8 cellular contexts compared by ENCODE assay signal in the genomic region with DNA sequence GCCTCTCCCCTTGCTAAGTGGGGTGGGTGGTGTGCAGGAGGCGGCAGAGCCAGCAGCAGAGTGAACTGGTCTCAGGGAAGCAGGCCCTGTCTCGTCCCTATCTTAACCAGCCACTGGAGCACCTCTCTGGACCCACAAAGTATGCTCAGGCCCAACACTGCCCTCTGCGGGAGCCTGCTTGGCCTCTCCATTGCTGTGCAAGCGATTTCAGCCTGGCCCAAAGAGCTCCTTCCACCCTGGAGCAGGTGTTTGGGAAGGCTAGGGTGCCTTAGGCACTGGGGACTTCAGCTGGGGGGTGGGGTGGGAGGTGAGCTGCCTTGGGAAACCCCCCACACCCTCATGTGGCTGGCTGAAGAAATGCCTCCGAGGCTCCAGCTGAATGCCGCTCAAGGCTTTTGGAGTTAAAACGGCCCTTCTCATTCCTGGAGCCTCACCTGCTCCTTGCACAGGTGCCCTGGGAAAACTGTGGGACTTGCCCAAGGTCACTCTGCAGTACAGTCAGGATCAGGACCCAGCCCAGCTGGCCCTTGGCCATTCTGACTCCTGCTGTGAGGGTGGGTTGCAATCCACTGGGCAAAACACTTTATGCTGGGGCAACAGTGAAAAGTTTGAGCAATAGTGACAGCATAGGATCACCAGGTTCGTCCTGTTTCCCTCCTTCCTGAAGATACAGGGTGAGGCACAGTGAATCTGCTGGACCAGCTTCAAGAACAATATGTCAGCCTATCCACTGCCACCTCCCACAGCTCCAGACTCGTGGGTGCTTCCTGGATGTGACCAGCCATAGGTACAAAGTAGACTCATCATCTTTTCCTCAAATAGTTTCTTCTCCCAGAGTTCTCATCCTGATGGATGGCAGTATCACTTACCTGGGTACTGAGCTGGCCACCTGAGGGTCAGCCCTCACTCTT. TPM values are rescaled to one million over a fixed set of nuclear protein-coding genes. Genes with fewer than 3 reads are reported as not detected.
DNase-seq lines count a peak whose midpoint lies in the region; ATAC-seq, FAIRE-seq and TF ChIP-seq lines count a peak whose summit lies in the region.

No MANE protein-coding gene starts in this region.

- no peak overlapping the region for H2BK12ac ChIP-seq in H1 (ENCODE audit: low read depth, low read length)

- H3K9me3 Mint-ChIP-seq in nephron: no peaks in the 10 kb centered on the region

- no peak overlapping the region for H3K27ac Mint-ChIP-seq in nephron

- H3K4me1 ChIP-seq in H1 (replicated peaks in 1 of 4; ENCODE audit: control insufficient read depth in 3 of 4, insufficient read depth in 4 of 4, low read length in 3 of 4): peaks cover 0 to 8% (median 3%) of the 10 kb centered on the region in 4 experiments; a peak in 4 of 7 replicates

- no peak for FAIRE-seq in H1 (lab: Jason Lieb, UNC)

- CTCF ChIA-PET in H1 (lab: Charles Lee; ENCODE audit: partially characterized antibody): interaction anchor here (0.5 to 15.6 kb wide), 57 partner anchors 8 to 408 kb away, joined by 3 to 446 read pairs (median 5); a partner anchor contains a TSS

- H3K4me3 ChIP-seq in H1 (ENCODE audit: extremely low read depth in 1 of 4, insufficient read depth in 2 of 4, low read depth in 3 of 4, low read length in 4 of 4): no peak overlapping the region

- H3K4ac ChIP-seq in H1 (replicated peaks; ENCODE audit: insufficient read length, low read depth, low read length): no peak overlapping the region

- H3K14ac ChIP-seq in H1 (ENCODE audit: insufficient read length): no peak overlapping the region

- 56% methylated on average over 9 of the region's 9 CpGs; no CpG with 5 or more reads in 1 of the 2 experiments for WGBS in H1 (ENCODE audit: extremely low coverage in 1 of 2, insufficient coverage in 1 of 2, insufficient read length in 1 of 2, insufficient replicate concordance in 2 of 2, low coverage in 1 of 2, low lambda C conversion rate in 2 of 2, missing lambda C conversion rate in 1 of 2), 2 experiments

- no peaks in the 10 kb centered on the region for H3K9me3 ChIP-seq in H1 (ENCODE audit: insufficient read depth in 2 of 2, low read depth in 1 of 2, low read length in 1 of 2)

- no peaks in the 10 kb centered on the region for H3K79me2 ChIP-seq in H1 (ENCODE audit: control insufficient read depth in 1 of 2, insufficient read depth in 2 of 2, low read length in 2 of 2)

- H3K23me2 ChIP-seq in H1 (ENCODE audit: low read depth, low read length): no peaks in the 10 kb centered on the region

- H3K36me3 ChIP-seq in H1 (ENCODE audit: control insufficient read depth in 2 of 4, insufficient read depth in 4 of 4, low read length in 3 of 4): no peaks in the 10 kb centered on the region

- H3K27me3 Mint-ChIP-seq in nephron (ENCODE audit: low read depth): peaks cover 9% of the 10 kb centered on the region

- H2AK5ac ChIP-seq in H1 (ENCODE audit: low read depth, low read length): no peak overlapping the region

- peak; percentile 49 for TF ChIP-seq CTCF in GM12873 (IDR thresholded peaks at IDR 0.05; ENCODE audit: insufficient read depth, low read depth, low read length, missing control alignments)
- peak; percentile 66 to 86 (median 85) for TF ChIP-seq CTCF in H1 (IDR thresholded peaks at IDR 0.05; ENCODE audit: control extremely low read depth in 1 of 3, insufficient read depth in 1 of 3, low read depth in 1 of 3, low read length in 3 of 3)
- peak; percentile 31 to 52 (median 44) for TF ChIP-seq CTCF in nephron (IDR thresholded peaks at IDR 0.05; ENCODE audit: unreplicated experiment in 3 of 3)

- no peaks in the 10 kb centered on the region for H3K4me1 Mint-ChIP-seq in nephron

- no peak for TF ChIP-seq EP300 in H1 (IDR thresholded peaks at IDR 0.05; ENCODE audit: borderline replicate concordance in 1 of 2, low read depth in 2 of 2, low read length in 2 of 2)

- no peak overlapping the region for H2BK5ac ChIP-seq in H1 (ENCODE audit: low read depth, low read length)

- peak overlapping the region; percentile 14; the same call in 1 of the 2 replicates for H2BK15ac ChIP-seq in H1 (ENCODE audit: low read length)

- H3K27me3 ChIP-seq in H1 (replicated peaks in 1 of 4; ENCODE audit: control insufficient read depth in 3 of 4, extremely low read depth in 1 of 4, insufficient read depth in 3 of 4, low read length in 3 of 4): no peaks in the 10 kb centered on the region

- H3K56ac ChIP-seq in H1 (replicated peaks; ENCODE audit: insufficient read length, low read depth, low read length): no peak overlapping the region

- no peaks in the 10 kb centered on the region for H3K79me1 ChIP-seq in H1 (ENCODE audit: low read depth, low read length)

- POLR2A ChIA-PET in H1 (lab: Charles Lee; ENCODE audit: partially characterized antibody): interaction anchor here (0.7 to 1.9 kb wide), 4 partner anchors 10 to 98 kb away, joined by 3 to 6 read pairs (median 4); no protein-coding TSS in a partner anchor

- H4K20me1 ChIP-seq in H1 (replicated peaks in 1 of 2; ENCODE audit: control insufficient read depth in 1 of 2, insufficient read depth in 2 of 2, low read length in 2 of 2): no peaks in the 10 kb centered on the region

- no peak overlapping the region for H2BK120ac ChIP-seq in H1 (replicated peaks; ENCODE audit: low read depth, low read length)

- no peak for TF ChIP-seq POLR2A in H1 (IDR thresholded peaks at IDR 0.05; ENCODE audit: control extremely low read depth in 1 of 2, low read depth in 2 of 2, low read length in 2 of 2)

- H3K36me3 Mint-ChIP-seq in nephron (ENCODE audit: low read depth): no peaks in the 10 kb centered on the region

- no peak overlapping the region for H3K4me2 ChIP-seq in H1 (ENCODE audit: insufficient read depth in 1 of 2, low read depth in 2 of 2, low read length in 2 of 2)

- no peak overlapping the region for H3K9ac ChIP-seq in H1 (replicated peaks in 1 of 4; ENCODE audit: extremely low read depth in 1 of 4, low read depth in 3 of 4, low read length in 3 of 4)

- peak overlapping the region; percentile 15; the same call in 1 of the 2 replicates for H2AFZ ChIP-seq in H1 (ENCODE audit: low read length)

- H4K5ac ChIP-seq in H1 (ENCODE audit: insufficient read length, low read depth, low read length): no peak overlapping the region

- 0 out of 2 replicates have a peak overlapping the region, but pooled peaks have one; percentile 43 for H2BK20ac ChIP-seq in H1 (ENCODE audit: low read length)

- no peak for ATAC-seq in GM18502 (IDR thresholded peaks at IDR 0.05; ENCODE audit: poor library complexity, unreplicated experiment)

- no peak overlapping the region for H4K8ac ChIP-seq in H1 (ENCODE audit: extremely low read depth, insufficient read depth, low read length)

- H3K27ac ChIP-seq in H1 (ENCODE audit: low read depth, low read length): no peak overlapping the region

- no peak overlapping the region for H3K18ac ChIP-seq in H1 (ENCODE audit: extremely low read depth, low read length)

- DNase-seq in A172 (ENCODE audit: low spot score) (peak; percentile 40), NCI-H82 (lab: John Stamatoyannopoulos, UW) (peak; percentile 65), H1 (ENCODE audit: low read depth in 1 of 2, low spot score in 2 of 2) (peak; percentile 79 to 83), medulla oblongata (ENCODE audit: extremely low spot score) (no peak)
- no peak for DNase-seq in activated CD8-positive, alpha-beta memory T cell treated with anti-CD3 and anti-CD28 coated beads, Interleukin-2, amount 50 U/mL, for 48 hours

- H3K23ac ChIP-seq in H1 (ENCODE audit: insufficient read length): no peak overlapping the region

- peak; percentile 68 to 78 for TF ChIP-seq RAD21 in H1 (IDR thresholded peaks at IDR 0.05 in 1 of 2, conservative IDR thresholded peaks at IDR 0.05 in 1 of 2; ENCODE audit: low read depth in 2 of 2, low read length in 2 of 2)

- H4K91ac ChIP-seq in H1 (replicated peaks; ENCODE audit: insufficient read length, low read length): no peak overlapping the region

- H3K4me3 Mint-ChIP-seq in nephron: no peak overlapping the region

TF ChIP-seq in H1, 55 proteins besides CTCF, POLR2A, EP300 and RAD21 (continues in another document):
- TF ChIP-seq BACH1 (IDR thresholded peaks at IDR 0.05; ENCODE audit: low read length) (no peak), BCL11A (IDR thresholded peaks at IDR 0.05; ENCODE audit: low read depth in 2 of 2, low read length in 2 of 2) (no peak), MAFK (IDR thresholded peaks at IDR 0.05; ENCODE audit: low read depth, low read length) (peak; percentile 31; the same call in 1 of the 2 replicates)

RNA-seq across cellular contexts. Expression of a gene that starts 5.9 kb away (rescaled TPM):
- 11.4 and 19.4 TPM in 2 replicates for total RNA-seq in A172 (2014; rRNA removed; shearing (Covaris generic))
- 63.0 and 65.6 TPM in 2 replicates for total RNA-seq in H1 (2021; fragmentation: NEBNext Ultra II Directional; extraction: Animal tissue kit (Norgen Biotek cat#: 25700))
- polyA plus RNA-seq in H1 (2011; rRNA removed): 24.4 and 34.1 TPM in 2 replicates
- polyA plus RNA-seq in H1 (2011; cell fraction: cytosol; rRNA removed): 26.6 TPM
- polyA plus RNA-seq in H1 (2011; cell fraction: nucleus; rRNA removed): 63.4 TPM
- polyA plus RNA-seq in H1 (2012, experiment 1 of 2): 37.4 to 63.3 TPM (median 56.2 TPM) in 4 replicates
- polyA plus RNA-seq in H1 (2012, experiment 2 of 2): 31.8 TPM
- 25.8 TPM for polyA plus RNA-seq in H1 (2013, experiment 1 of 2)
- 23.6 TPM for polyA plus RNA-seq in H1 (2013, experiment 2 of 2)
- polyA minus RNA-seq in H1 (2011; rRNA and poly(A)+ RNA removed): 119 and 174 TPM in 2 replicates
- 36.0 TPM for polyA minus RNA-seq in H1 (2011; cell fraction: cytosol; rRNA and poly(A)+ RNA removed)
- polyA minus RNA-seq in H1 (2011; cell fraction: nucleus; rRNA and poly(A)+ RNA removed): 29.6 TPM

RNA-seq across cellular contexts. Expression of a gene that starts 8.6 kb away (rescaled TPM):
- not detected in 2 replicates for total RNA-seq in A172 (2014; rRNA removed; shearing (Covaris generic))
- not detected in 2 replicates for total RNA-seq in H1 (2021; fragmentation: NEBNext Ultra II Directional; extraction: Animal tissue kit (Norgen Biotek cat#: 25700))
- polyA plus RNA-seq in H1 (2011; rRNA removed): 0.53 and 1.1 TPM in 2 replicates
- polyA plus RNA-seq in H1 (2011; cell fraction: cytosol; rRNA removed): 0.43 TPM
- 1.5 TPM for polyA plus RNA-seq in H1 (2011; cell fraction: nucleus; rRNA removed)
- polyA plus RNA-seq in H1 (2012, experiment 1 of 2): 0.46 to 0.76 TPM (median 0.68 TPM) in 4 replicates
- polyA plus RNA-seq in H1 (2012, experiment 2 of 2): not detected
- polyA plus RNA-seq in H1 (2013, experiment 1 of 2): 0.16 TPM
- 0.13 TPM for polyA plus RNA-seq in H1 (2013, experiment 2 of 2)
- not detected in 2 replicates for polyA minus RNA-seq in H1 (2011; rRNA and poly(A)+ RNA removed)
- not detected for polyA minus RNA-seq in H1 (2011; cell fraction: cytosol; rRNA and poly(A)+ RNA removed)
- polyA minus RNA-seq in H1 (2011; cell fraction: nucleus; rRNA and poly(A)+ RNA removed): not detected

RNA-seq across cellular contexts. Expression of a gene that starts 42.4 kb away (rescaled TPM):
- total RNA-seq in A172 (2014; rRNA removed; shearing (Covaris generic)): 36.2 and 54.9 TPM in 2 replicates
- 25.9 and 26.2 TPM in 2 replicates for total RNA-seq in H1 (2021; fragmentation: NEBNext Ultra II Directional; extraction: Animal tissue kit (Norgen Biotek cat#: 25700))
- polyA plus RNA-seq in H1 (2011; rRNA removed): 21.2 and 27.9 TPM in 2 replicates
- polyA plus RNA-seq in H1 (2011; cell fraction: cytosol; rRNA removed): 15.5 TPM
- 46.6 TPM for polyA plus RNA-seq in H1 (2011; cell fraction: nucleus; rRNA removed)
- 16.4 to 25.4 TPM (median 22.4 TPM) in 4 replicates for polyA plus RNA-seq in H1 (2012, experiment 1 of 2)
- polyA plus RNA-seq in H1 (2012, experiment 2 of 2): 15.6 TPM
- polyA plus RNA-seq in H1 (2013, experiment 1 of 2): 30.8 TPM
- polyA plus RNA-seq in H1 (2013, experiment 2 of 2): 30.3 TPM
- polyA minus RNA-seq in H1 (2011; rRNA and poly(A)+ RNA removed): 12.5 and 16.5 TPM in 2 replicates
- 16.4 TPM for polyA minus RNA-seq in H1 (2011; cell fraction: cytosol; rRNA and poly(A)+ RNA removed)
- 22.9 TPM for polyA minus RNA-seq in H1 (2011; cell fraction: nucleus; rRNA and poly(A)+ RNA removed)

Comparison
In these comparisons a context has a peak if more than half of its experiments do, and no peak if none do; other contexts are left out.
1. DNase-seq: peak in A172 (single experiment), NCI-H82 (single experiment) and H1 (2 of 2); none in activated CD8-positive, alpha-beta memory T cell treated with anti-CD3 and anti-CD28 coated beads, Interleukin-2, amount 50 U/mL, for 48 hours (single experiment) and medulla oblongata (single experiment).
2. Peak in every context shown above with its lines, with median percentiles within 50 percentile points of each other: CTCF ChIP-seq.